ENCODE assay signal across 13 cellular contexts in the genomic region with DNA sequence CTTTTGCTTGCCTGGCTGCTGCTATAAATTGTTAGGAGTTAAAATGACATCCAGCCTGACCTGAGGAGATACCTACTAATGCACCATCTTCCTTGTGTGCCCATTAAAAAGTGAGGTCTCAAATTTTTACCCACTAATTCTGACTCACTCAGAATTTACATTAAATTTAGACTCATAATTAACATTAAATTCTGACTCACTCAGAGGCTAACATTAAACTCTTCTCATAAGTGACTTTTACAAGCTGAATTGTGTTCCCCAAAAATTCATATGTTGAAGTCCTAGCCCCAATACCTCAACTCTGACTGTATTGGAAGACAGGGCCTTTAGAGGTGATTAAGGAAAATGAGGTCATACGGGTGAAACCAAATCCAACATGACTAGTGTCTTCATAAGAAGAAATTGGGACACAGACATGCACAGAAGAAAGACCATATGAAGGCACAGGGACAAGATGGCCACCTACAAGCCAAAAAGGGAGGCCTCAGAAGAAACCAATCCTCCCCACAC. TPM values are rescaled to one million over a fixed set of nuclear protein-coding genes. Genes with fewer than 3 reads are reported as not detected.
DNase-seq lines count a peak whose midpoint lies in the region; ATAC-seq lines count a peak whose summit lies in the region.
"Had no signal": no experiment of that assay in that cellular context is flagged by ENCODE, and none has a peak within 500 bp of the region (broad histone marks: within the 10 kb centered on the region; RNA-seq: fewer than 3 reads in every experiment).

No MANE protein-coding gene starts in this region.

- CTCF ChIA-PET in activated CD4-positive, alpha-beta T cell treated with anti-CD3 and anti-CD28 coated beads, Interleukin-2, amount 10 ng/mL, durations not matched to agents 7 days and 5 days (lab: Charles Lee): interaction anchor here (1.0 to 1.2 kb wide), 2 partner anchors 12 to 32 kb away, joined by 3 to 4 read pairs; a partner anchor contains a TSS
- CTCF ChIA-PET in activated CD8-positive, alpha-beta T cell treated with anti-CD3 and anti-CD28 coated beads, Interleukin-2, amount 10 ng/mL, durations not matched to agents 7 days and 5 days (lab: Charles Lee): interaction anchor here (0.7 to 1.6 kb wide), 4 partner anchors 9 to 264 kb away, joined by 3 to 5 read pairs (median 4); a partner anchor contains a TSS

- no peak for DNase-seq in activated CD4-positive, alpha-beta T cell treated with anti-CD3 and anti-CD28 coated beads, Interleukin-2, amount 10 ng/mL, durations not matched to agents 7 days and 5 days
- DNase-seq in activated CD4-positive, alpha-beta T cell treated with anti-CD3 and anti-CD28 coated beads, Interleukin-2, amount 50 U/mL, for 48 hours: no peak
- DNase-seq in activated CD8-positive, alpha-beta T cell treated with anti-CD3 and anti-CD28 coated beads, Interleukin-2, amount 10 ng/mL, durations not matched to agents 7 days and 5 days: no peak
- DNase-seq in naive thymus-derived CD8-positive, alpha-beta T cell: no peak
- no peak for DNase-seq in stimulated activated CD4-positive, alpha-beta T cell treated with anti-CD3 and anti-CD28 coated beads, Interleukin-12 subunit alpha, Interleukin-12 subunit beta, amount 100 ng/mL, for 4 hours
- DNase-seq in SKM-1 treated with dmso at 0.1 percent for 144 hours (lab: John Stamatoyannopoulos, UW; ENCODE audit: unreplicated experiment): no peak
- DNase-seq in HK-2 (ENCODE audit: unreplicated experiment): no peak
- DNase-seq: KG1; NCI-H446; pancreas; stimulated activated CD4-positive, alpha-beta T cell treated with anti-CD3 and anti-CD28 coated beads, Interleukin-4, amount 100 ng/mL, for 4 hours; transverse colon had no signal

- peaks cover 37% of the 10 kb centered on the region for H3K4me1 Mint-ChIP-seq in activated CD4-positive, alpha-beta T cell treated with anti-CD3 and anti-CD28 coated beads, Interleukin-2, amount 10 ng/mL, durations not matched to agents 7 days and 5 days
- peaks cover 29% of the 10 kb centered on the region for H3K4me1 Mint-ChIP-seq in activated CD8-positive, alpha-beta T cell treated with anti-CD3 and anti-CD28 coated beads, Interleukin-2, amount 10 ng/mL, durations not matched to agents 7 days and 5 days (ENCODE audit: low read depth)
- H3K4me1 Mint-ChIP-seq in naive thymus-derived CD8-positive, alpha-beta T cell: peaks cover 21 to 45% (median 30%) of the 10 kb centered on the region in 4 donors

- peak; percentile 12 for ATAC-seq in GM21723 (IDR thresholded peaks at IDR 0.05; ENCODE audit: unreplicated experiment)
- ATAC-seq in activated CD8-positive, alpha-beta T cell treated with anti-CD3 and anti-CD28 coated beads, Interleukin-2, amount 10 ng/mL, durations not matched to agents 7 days and 5 days: no peak
- ATAC-seq in naive thymus-derived CD8-positive, alpha-beta T cell: no peak
- ATAC-seq: pancreas had no signal

- H3K9me3 Mint-ChIP-seq in activated CD4-positive, alpha-beta T cell treated with anti-CD3 and anti-CD28 coated beads, Interleukin-2, amount 10 ng/mL, durations not matched to agents 7 days and 5 days: no peaks in the 10 kb centered on the region
- H3K9me3 Mint-ChIP-seq in activated CD8-positive, alpha-beta T cell treated with anti-CD3 and anti-CD28 coated beads, Interleukin-2, amount 10 ng/mL, durations not matched to agents 7 days and 5 days (ENCODE audit: insufficient read depth): no peaks in the 10 kb centered on the region
- no peaks in the 10 kb centered on the region for H3K9me3 Mint-ChIP-seq in naive thymus-derived CD8-positive, alpha-beta T cell

- H3K36me3 Mint-ChIP-seq in activated CD4-positive, alpha-beta T cell treated with anti-CD3 and anti-CD28 coated beads, Interleukin-2, amount 10 ng/mL, durations not matched to agents 7 days and 5 days (ENCODE audit: low read depth): peaks cover 75% of the 10 kb centered on the region
- peaks cover 68% of the 10 kb centered on the region for H3K36me3 Mint-ChIP-seq in activated CD8-positive, alpha-beta T cell treated with anti-CD3 and anti-CD28 coated beads, Interleukin-2, amount 10 ng/mL, durations not matched to agents 7 days and 5 days (ENCODE audit: low read depth)
- peaks cover 7 to 74% (median 21%) of the 10 kb centered on the region in 3 donors for H3K36me3 Mint-ChIP-seq in naive thymus-derived CD8-positive, alpha-beta T cell

- no peaks in the 10 kb centered on the region for H3K27me3 Mint-ChIP-seq in activated CD4-positive, alpha-beta T cell treated with anti-CD3 and anti-CD28 coated beads, Interleukin-2, amount 10 ng/mL, durations not matched to agents 7 days and 5 days
- H3K27me3 Mint-ChIP-seq in activated CD8-positive, alpha-beta T cell treated with anti-CD3 and anti-CD28 coated beads, Interleukin-2, amount 10 ng/mL, durations not matched to agents 7 days and 5 days (ENCODE audit: low read depth): no peaks in the 10 kb centered on the region
- no peaks in the 10 kb centered on the region for H3K27me3 Mint-ChIP-seq in naive thymus-derived CD8-positive, alpha-beta T cell

- POLR2A ChIA-PET in activated CD4-positive, alpha-beta T cell treated with anti-CD3 and anti-CD28 coated beads, Interleukin-2, amount 10 ng/mL, durations not matched to agents 7 days and 5 days (lab: Charles Lee): no interaction called here
- POLR2A ChIA-PET in activated CD8-positive, alpha-beta T cell treated with anti-CD3 and anti-CD28 coated beads, Interleukin-2, amount 10 ng/mL, durations not matched to agents 7 days and 5 days (lab: Charles Lee): interaction anchor here (1.3 to 2.8 kb wide), 3 partner anchors 10 to 131 kb away, joined by 4 to 15 read pairs (median 5); a partner anchor contains a TSS
- POLR2A ChIA-PET in naive thymus-derived CD8-positive, alpha-beta T cell (lab: Charles Lee): interaction anchor here (0.6 to 2.9 kb wide), 5 partner anchors 10 to 43 kb away, joined by 3 to 13 read pairs (median 3); a partner anchor contains a TSS

- H3K27ac Mint-ChIP-seq in activated CD4-positive, alpha-beta T cell treated with anti-CD3 and anti-CD28 coated beads, Interleukin-2, amount 10 ng/mL, durations not matched to agents 7 days and 5 days: peak overlapping the region; percentile 83
- peak overlapping the region; percentile 82 for H3K27ac Mint-ChIP-seq in activated CD8-positive, alpha-beta T cell treated with anti-CD3 and anti-CD28 coated beads, Interleukin-2, amount 10 ng/mL, durations not matched to agents 7 days and 5 days
- peak overlapping the region; percentile 74 to 94 (median 88) for H3K27ac Mint-ChIP-seq in naive thymus-derived CD8-positive, alpha-beta T cell

- H3K4me3 Mint-ChIP-seq in activated CD4-positive, alpha-beta T cell treated with anti-CD3 and anti-CD28 coated beads, Interleukin-2, amount 10 ng/mL, durations not matched to agents 7 days and 5 days: peak overlapping the region; percentile 9
- no peak overlapping the region for H3K4me3 Mint-ChIP-seq in activated CD8-positive, alpha-beta T cell treated with anti-CD3 and anti-CD28 coated beads, Interleukin-2, amount 10 ng/mL, durations not matched to agents 7 days and 5 days
- H3K4me3 Mint-ChIP-seq in naive thymus-derived CD8-positive, alpha-beta T cell: peak overlapping the region in 9 of 10 donors; percentile 4 to 78 (median 65)

RNA-seq across cellular contexts. Expression of a gene that starts 11.8 kb away (rescaled TPM):
- total RNA-seq in activated CD4-positive, alpha-beta T cell treated with anti-CD3 and anti-CD28 coated beads, Interleukin-2, amount 10 ng/mL, durations not matched to agents 7 days and 5 days: 10 to 100 TPM; 25.7 to 31.5 TPM
- total RNA-seq in activated CD8-positive, alpha-beta T cell treated with anti-CD3 and anti-CD28 coated beads, Interleukin-2, amount 10 ng/mL, durations not matched to agents 7 days and 5 days: 10 to 100 TPM; 24.1 to 25.5 TPM
- total RNA-seq in naive thymus-derived CD8-positive, alpha-beta T cell: 10 to 100 TPM; 17.8 to 19.4 TPM
- polyA plus RNA-seq in naive thymus-derived CD8-positive, alpha-beta T cell: 10 to 100 TPM; 57.2 to 87.7 (median 73.6) TPM

RNA-seq across cellular contexts. Expression of a gene that starts 38.4 kb away (rescaled TPM):
- total RNA-seq in activated CD4-positive, alpha-beta T cell treated with anti-CD3 and anti-CD28 coated beads, Interleukin-2, amount 10 ng/mL, durations not matched to agents 7 days and 5 days: 10 to 100 TPM; 18.7 TPM
- 10 to 100 TPM; 13.6 to 20.4 TPM for total RNA-seq in activated CD8-positive, alpha-beta T cell treated with anti-CD3 and anti-CD28 coated beads, Interleukin-2, amount 10 ng/mL, durations not matched to agents 7 days and 5 days
- 10 to 100 TPM; 16.0 to 20.3 TPM for total RNA-seq in naive thymus-derived CD8-positive, alpha-beta T cell
- 10 to 100 TPM; 51.6 to 56.9 (median 53.7) TPM for polyA plus RNA-seq in naive thymus-derived CD8-positive, alpha-beta T cell
